Comparison of ENCODE assay signal across 1 cellular context in genomic region chr17:80219777-80220708, GRCh38.
TF ChIP-seq lines count a peak whose summit lies in the region.

TSS of gene SGSH (minus strand) at chr17:80220333. CDS start at chr17:80220313, 20 bp downstream.
TSS of gene SLC26A11 (plus strand) at chr17:80220427. CDS start at chr17:80221561, 1,134 bp downstream.

TF ChIP-seq in K562, 482 proteins besides CTCF, POLR2A, EP300 and RAD21 (continued from another document and continues in another):
- TF ChIP-seq THAP12 (CRISPR knock-in tag; IDR thresholded peaks at IDR 0.05) (0 out of 2 replicates have a peak, but pooled peaks have one; percentile 48), LCOR (CRISPR knock-in tag; IDR thresholded peaks at IDR 0.05) (no peak), MTA2 (IDR thresholded peaks at IDR 0.05; ENCODE audit: low read depth) (no peak), ZBTB9 (CRISPR knock-in tag; IDR thresholded peaks at IDR 0.05) (0 out of 2 replicates have a peak, but pooled peaks have one; percentile 33), STAG1 (CRISPR knock-in tag; IDR thresholded peaks at IDR 0.05; ENCODE audit: borderline replicate concordance) (no peak), FOXO4 (CRISPR knock-in tag; IDR thresholded peaks at IDR 0.05) (no peak), CXXC5 (CRISPR knock-in tag; IDR thresholded peaks at IDR 0.05) (peak; percentile 46), ZNF511 (CRISPR knock-in tag; IDR thresholded peaks at IDR 0.05) (peak; percentile 42; the same call in 1 of the 2 replicates), ZNF263 (CRISPR knock-in tag; IDR thresholded peaks at IDR 0.05; ENCODE audit: borderline replicate concordance) (0 out of 2 replicates have a peak, but pooled peaks have one; percentile 24), TAF1 (IDR thresholded peaks at IDR 0.05; ENCODE audit: control insufficient read depth, extremely low read depth, insufficient read depth, low read length, severe bottlenecking) (no peak), ZNF740 (CRISPR knock-in tag; IDR thresholded peaks at IDR 0.05) (peak; percentile 94), ZNF740 (tag; IDR thresholded peaks at IDR 0.05) (no peak), ZNF592 (IDR thresholded peaks at IDR 0.05) (no peak), EP400 (IDR thresholded peaks at IDR 0.05) (peak; percentile 34; the same call in 1 of the 2 replicates), ZNF551 (CRISPR knock-in tag; IDR thresholded peaks at IDR 0.05) (no peak), ESRRA (IDR thresholded peaks at IDR 0.05; ENCODE audit: borderline replicate concordance, low read depth) (no peak), GABPA (tag; conservative IDR thresholded peaks at IDR 0.05; ENCODE audit: low read depth) (peak; percentile 62; the same call in 1 of the 2 replicates), USF2 (CRISPR knock-in tag; IDR thresholded peaks at IDR 0.05) (peak; percentile 87), USF1 (CRISPR knock-in tag; IDR thresholded peaks at IDR 0.05) (peak; percentile 83), E2F6 (IDR thresholded peaks at IDR 0.05; ENCODE audit: borderline replicate concordance in 1 of 2, extremely low read depth in 1 of 2, insufficient read depth in 1 of 2, insufficient read length in 1 of 2, low read depth in 1 of 2, low read length in 1 of 2, poor library complexity in 1 of 2, severe bottlenecking in 1 of 2) (peak in 1 of 2 experiments; percentile 68), CEBPB (tag; IDR thresholded peaks at IDR 0.05) (no peak), YY1 (IDR thresholded peaks at IDR 0.05; ENCODE audit: borderline replicate concordance in 1 of 3, control insufficient read depth in 1 of 3, extremely low read depth in 1 of 3, insufficient read depth in 3 of 3, insufficient read length in 1 of 3, insufficient replicate concordance in 2 of 3, low read depth in 1 of 3, low read length in 2 of 3) (peak in 2 of 3 experiments; percentile 66 to 76), TEAD2 (tag; IDR thresholded peaks at IDR 0.05) (no peak), MIER1 (IDR thresholded peaks at IDR 0.05; ENCODE audit: low read depth) (no peak), NR2C2 (CRISPR knock-in tag; IDR thresholded peaks at IDR 0.05) (no peak), NR2C2 (tag; IDR thresholded peaks at IDR 0.05) (peak; percentile 76; the same call in 1 of the 2 replicates), HMGN3 (IDR thresholded peaks at IDR 0.05; ENCODE audit: borderline replicate concordance, extremely low read depth, insufficient read length, low read depth, low read length) (peak; percentile 26), HDAC1 (IDR thresholded peaks at IDR 0.05) (peak in 1 of 2 experiments; percentile 5; a peak in 1 of 4 replicates), TEAD1 (CRISPR knock-in tag; IDR thresholded peaks at IDR 0.05) (0 out of 4 replicates have a peak, but pooled peaks of 1 of the 2 experiments have one; percentile 21), ZMIZ1 (IDR thresholded peaks at IDR 0.05; ENCODE audit: low read depth in 2 of 2, low read length in 2 of 2) (no peak), SUPT5H (IDR thresholded peaks at IDR 0.05) (peak; percentile 54; the same call in 1 of the 2 replicates), CHD1 (IDR thresholded peaks at IDR 0.05; ENCODE audit: low read length) (peak; percentile 43), ZBTB7A (IDR thresholded peaks at IDR 0.05; ENCODE audit: borderline replicate concordance, control insufficient read depth, low read depth, low read length) (peak; percentile 13; the same call in 1 of the 2 replicates), HDGF (IDR thresholded peaks at IDR 0.05) (0 out of 2 replicates have a peak, but pooled peaks have one; percentile 30), NFRKB (IDR thresholded peaks at IDR 0.05; ENCODE audit: low read depth) (peak; percentile 48; the same call in 1 of the 2 replicates), PTTG1 (tag; IDR thresholded peaks at IDR 0.05; ENCODE audit: low read depth) (no peak), POLR2B (IDR thresholded peaks at IDR 0.05; ENCODE audit: low read depth, partially characterized antibody) (peak; percentile 50)
